14 cellular contexts compared by ENCODE assay signal in genomic region chr16:74169687-74170522, GRCh38.
DNase-seq lines count a peak whose midpoint lies in the region; ATAC-seq and TF ChIP-seq lines count a peak whose summit lies in the region.
"Had no signal": no experiment of that assay in that cellular context is flagged by ENCODE, and none has a peak within 500 bp of the region (broad histone marks: within the 10 kb centered on the region; RNA-seq: fewer than 3 reads in every experiment).

No MANE protein-coding gene starts in this region.

- H3K4me3 ChIP-seq in PC-3 (ENCODE audit: low read length) (no peak overlapping the region), fibroblast of villous mesenchyme (ENCODE audit: low read depth, low read length) (peak overlapping the region; percentile 38), sigmoid colon (peak overlapping the region in 3 of 4 donors; percentile 20 to 31 (median 24))
- H3K4me3 ChIP-seq: SJCRH30 had no signal

- no peak for TF ChIP-seq CTCF in PC-3 (conservative IDR thresholded peaks at IDR 0.05; ENCODE audit: low read depth, low read length)
- no peak for TF ChIP-seq CTCF in fibroblast of villous mesenchyme (IDR thresholded peaks at IDR 0.05; ENCODE audit: insufficient read depth, low read depth, low read length)
- no peak for TF ChIP-seq CTCF in sigmoid colon (IDR thresholded peaks at IDR 0.05)

- DNase-seq in Daoy (ENCODE audit: low read depth) (peak; percentile 4), PC-3 (peak; percentile 2), fibroblast of villous mesenchyme (ENCODE audit: low read depth) (peak; percentile 70), sigmoid colon (no peak), NOMO-1 treated with DMSO at 0.1 percent for 48 hours (lab: John Stamatoyannopoulos, UW; ENCODE audit: unreplicated experiment) (no peak), erythroblast (lab: John Stamatoyannopoulos, UW) (no peak)
- DNase-seq in activated effector memory CD4-positive, alpha-beta T cell treated with Interleukin-2 at 50 U/mL for 16 hours = no peak
- DNase-seq: activated CD4-positive, alpha-beta T cell treated with anti-CD3 and anti-CD28 coated beads for 36 hours; activated naive CD8-positive, alpha-beta T cell treated with anti-CD3 and anti-CD28 coated beads for 36 hours; CD4-positive, alpha-beta memory T cell; H9; NCI-H2081 treated with DMSO at 0.1 percent for 48 hours had no signal

- H3K36me3 ChIP-seq in PC-3 (ENCODE audit: low read depth, low read length) (no peaks in the 10 kb centered on the region), sigmoid colon (no peaks in the 10 kb centered on the region)
- H3K36me3 ChIP-seq: SJCRH30 had no signal

- POLR2A ChIA-PET in PC-3 (lab: Charles Lee; ENCODE audit: unreplicated experiment) = no interaction called here

- no peak for TF ChIP-seq POLR2A in sigmoid colon (IDR thresholded peaks at IDR 0.05)
- TF ChIP-seq POLR2A in erythroblast (IDR thresholded peaks at IDR 0.05; ENCODE audit: low read length) = no peak

- intact Hi-C loops in PC-3 (cut with micrococcal nuclease) (no loop called here), sigmoid colon (cut with DNase I) (no loop called here)

- H3K27ac ChIP-seq in PC-3 (ENCODE audit: low read length) = no peak overlapping the region
- H3K27ac ChIP-seq in sigmoid colon = peak overlapping the region; percentile 6 to 75 (median 53)
- H3K27ac ChIP-seq: SJCRH30 had no signal

- H4K20me1 ChIP-seq in PC-3 (ENCODE audit: low read length) = no peaks in the 10 kb centered on the region

- ATAC-seq in PC-3 (no peak), HG03045 (IDR thresholded peaks at IDR 0.05; ENCODE audit: unreplicated experiment) (no peak)
- ATAC-seq: activated CD4-positive, alpha-beta T cell treated with anti-CD3 and anti-CD28 coated beads for 36 hours had no signal

- no peaks in the 10 kb centered on the region for H3K4me1 ChIP-seq in PC-3 (ENCODE audit: insufficient read depth, low read length)
- H3K4me1 ChIP-seq in sigmoid colon = peaks cover 0 to 15% (median 9%) of the 10 kb centered on the region in 4 donors
- H3K4me1 ChIP-seq: SJCRH30 had no signal

- 0 out of 2 replicates have a peak overlapping the region, but pooled peaks have one; percentile 42 for H2AFZ ChIP-seq in PC-3 (ENCODE audit: low read length)

- TF ChIP-seq EP300 in sigmoid colon (IDR thresholded peaks at IDR 0.05) = peak in 1 of 4 donors; percentile 20

- CTCF ChIA-PET in PC-3 (lab: Charles Lee) = no interaction called here

- H3K27me3 ChIP-seq in PC-3 (ENCODE audit: low read length) (peaks cover 12% of the 10 kb centered on the region; the same call in 1 of the 2 replicates), sigmoid colon (no peaks in the 10 kb centered on the region)
- H3K27me3 ChIP-seq: SJCRH30 had no signal

- WGBS in sigmoid colon, 2 donors = 14 to 36% methylated on average over 12 of the region's 12 CpGs

- no peaks in the 10 kb centered on the region for H3K9me2 ChIP-seq in PC-3 (replicated peaks; ENCODE audit: low read length)

- no TSS peak for BruUV-seq in PC-3 (replicated peaks; lab: Mats Ljungman, UMichigan)

- H3K9ac ChIP-seq in PC-3 (ENCODE audit: low read length) = no peak overlapping the region

- peak overlapping the region; percentile 41; the same call in 1 of the 2 replicates for H3K4me2 ChIP-seq in PC-3 (ENCODE audit: low read length)

- no peaks in the 10 kb centered on the region for H3K79me2 ChIP-seq in PC-3 (ENCODE audit: low read length)

- H3K9me3 ChIP-seq in PC-3 (ENCODE audit: low read length) (no peaks in the 10 kb centered on the region), sigmoid colon (no peaks in the 10 kb centered on the region)
- H3K9me3 ChIP-seq: SJCRH30 had no signal

- no peaks in the 10 kb centered on the region for H3F3A ChIP-seq in PC-3 (ENCODE audit: low read length, unreplicated experiment)

Comparison
In these comparisons a context has a peak if more than half of its experiments do, and no peak if none do; other contexts are left out.
1. DNase-seq: peak in Daoy (single experiment), PC-3 (single experiment) and fibroblast of villous mesenchyme (single experiment); none in sigmoid colon (single experiment), activated effector memory CD4-positive, alpha-beta T cell treated with Interleukin-2 at 50 U/mL for 16 hours (single experiment), NOMO-1 treated with DMSO at 0.1 percent for 48 hours (single experiment) and erythroblast (0 of 2).